1 cellular context compared by ENCODE assay signal in the genomic region with DNA sequence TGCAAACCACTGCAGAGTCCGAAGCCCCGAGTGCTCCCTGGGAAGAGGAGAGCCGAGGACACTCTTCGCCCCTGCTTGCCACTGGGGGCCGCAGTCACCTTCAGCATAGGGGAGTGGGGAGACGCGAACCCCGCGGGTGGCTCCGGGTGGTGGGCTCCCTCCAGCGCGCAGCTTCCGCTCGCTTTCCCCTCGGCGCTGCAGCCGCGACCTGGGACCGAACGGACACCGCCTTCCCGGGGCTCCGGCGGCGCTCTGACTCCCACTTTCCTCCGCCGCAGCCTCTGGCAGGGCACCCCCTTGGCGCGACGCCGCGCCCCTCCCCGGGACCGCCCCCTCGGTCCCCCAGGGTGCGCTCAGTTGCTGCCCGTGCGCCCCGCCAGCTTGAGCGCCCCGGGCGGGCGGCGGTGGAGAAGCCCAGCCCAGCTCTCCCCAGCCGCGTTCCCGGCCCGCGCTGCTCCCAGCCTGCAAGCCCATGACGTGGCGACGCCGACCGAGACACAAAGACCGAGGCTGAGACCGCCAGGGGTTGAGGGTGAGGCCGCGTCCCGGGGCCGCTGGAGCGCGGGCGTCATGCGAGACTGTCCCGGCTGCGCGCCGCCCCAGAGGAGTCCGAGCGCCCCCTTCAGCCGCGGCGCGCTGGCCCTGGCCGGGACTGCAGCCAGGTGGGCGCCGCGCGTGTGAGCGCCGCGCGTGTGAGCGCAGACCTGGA.
TF ChIP-seq lines count a peak whose summit lies in the region.

A gene with protein sequence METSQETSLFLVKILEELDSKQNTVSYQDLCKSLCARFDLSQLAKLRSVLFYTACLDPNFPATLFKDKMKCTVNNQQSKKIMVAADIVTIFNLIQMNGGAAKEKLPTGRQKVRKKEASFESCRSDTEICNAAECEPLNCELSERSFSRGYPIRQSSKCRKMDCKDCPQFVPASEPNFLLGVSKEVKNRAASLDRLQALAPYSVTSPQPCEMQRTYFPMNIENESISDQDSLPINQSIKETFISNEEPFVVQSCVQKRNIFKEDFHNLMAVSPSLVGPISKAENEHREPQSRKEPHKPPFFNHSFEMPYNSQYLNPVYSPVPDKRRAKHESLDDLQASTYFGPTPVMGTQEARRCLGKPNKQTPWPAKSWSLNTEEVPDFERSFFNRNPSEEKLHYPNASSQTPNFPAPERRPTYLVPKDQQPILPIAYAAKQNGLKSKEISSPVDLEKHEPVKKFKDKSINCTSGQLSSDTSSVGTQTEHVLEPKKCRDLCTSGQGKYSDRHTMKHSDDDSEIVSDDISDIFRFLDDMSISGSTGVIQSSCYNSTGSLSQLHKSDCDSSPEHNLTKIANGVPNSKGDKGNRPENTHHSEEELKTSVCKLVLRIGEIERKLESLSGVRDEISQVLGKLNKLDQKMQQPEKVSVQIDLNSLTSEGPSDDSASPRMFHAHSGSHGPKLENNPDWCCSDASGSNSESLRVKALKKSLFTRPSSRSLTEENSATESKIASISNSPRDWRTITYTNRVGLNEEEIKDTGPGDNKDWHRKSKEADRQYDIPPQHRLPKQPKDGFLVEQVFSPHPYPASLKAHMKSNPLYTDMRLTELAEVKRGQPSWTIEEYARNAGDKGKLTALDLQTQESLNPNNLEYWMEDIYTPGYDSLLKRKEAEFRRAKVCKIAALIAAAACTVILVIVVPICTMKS (plus strand): TSS at position 701 of the 709 bp plus-strand sequence. CDS start 23,812 bp downstream, outside the sequence.

TF ChIP-seq in HEK293, 187 proteins besides CTCF, POLR2A, EP300 and RAD21 (continued from another document):
- TF ChIP-seq ZNF776 (tag by site-specific recombination; IDR thresholded peaks at IDR 0.05; ENCODE audit: borderline replicate concordance) (no peak), ZNF660 (tag by site-specific recombination; IDR thresholded peaks at IDR 0.05) (peak; percentile 69; the same call in 1 of the 2 replicates), ZBTB20 (tag by site-specific recombination; IDR thresholded peaks at IDR 0.05) (peak; percentile 27; the same call in 1 of the 2 replicates), ZIC2 (tag by site-specific recombination; IDR thresholded peaks at IDR 0.05) (peak; percentile 87), ZNF777 (tag by site-specific recombination; IDR thresholded peaks at IDR 0.05; ENCODE audit: borderline replicate concordance) (peak; percentile 52; the same call in 1 of the 2 replicates), ZNF707 (tag by site-specific recombination; IDR thresholded peaks at IDR 0.05) (no peak), SP3 (tag by site-specific recombination; IDR thresholded peaks at IDR 0.05) (peak; percentile 24; the same call in 1 of the 2 replicates), KLF1 (tag by site-specific recombination; IDR thresholded peaks at IDR 0.05) (peak; percentile 21; the same call in 1 of the 2 replicates), ZBTB17 (tag by site-specific recombination; IDR thresholded peaks at IDR 0.05) (no peak), ZNF677 (tag by site-specific recombination; IDR thresholded peaks at IDR 0.05) (no peak), ZNF350 (tag by site-specific recombination; IDR thresholded peaks at IDR 0.05) (no peak), GLIS2 (tag by site-specific recombination; IDR thresholded peaks at IDR 0.05) (peak; percentile 89)
- TF ChIP-seq, protein P1, sequence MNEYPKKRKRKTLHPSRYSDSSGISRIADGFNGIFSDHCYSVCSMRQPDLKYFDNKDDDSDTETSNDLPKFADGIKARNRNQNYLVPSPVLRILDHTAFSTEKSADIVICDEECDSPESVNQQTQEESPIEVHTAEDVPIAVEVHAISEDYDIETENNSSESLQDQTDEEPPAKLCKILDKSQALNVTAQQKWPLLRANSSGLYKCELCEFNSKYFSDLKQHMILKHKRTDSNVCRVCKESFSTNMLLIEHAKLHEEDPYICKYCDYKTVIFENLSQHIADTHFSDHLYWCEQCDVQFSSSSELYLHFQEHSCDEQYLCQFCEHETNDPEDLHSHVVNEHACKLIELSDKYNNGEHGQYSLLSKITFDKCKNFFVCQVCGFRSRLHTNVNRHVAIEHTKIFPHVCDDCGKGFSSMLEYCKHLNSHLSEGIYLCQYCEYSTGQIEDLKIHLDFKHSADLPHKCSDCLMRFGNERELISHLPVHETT (tag by site-specific recombination; IDR thresholded peaks at IDR 0.05): no peak
- TF ChIP-seq, protein P2, sequence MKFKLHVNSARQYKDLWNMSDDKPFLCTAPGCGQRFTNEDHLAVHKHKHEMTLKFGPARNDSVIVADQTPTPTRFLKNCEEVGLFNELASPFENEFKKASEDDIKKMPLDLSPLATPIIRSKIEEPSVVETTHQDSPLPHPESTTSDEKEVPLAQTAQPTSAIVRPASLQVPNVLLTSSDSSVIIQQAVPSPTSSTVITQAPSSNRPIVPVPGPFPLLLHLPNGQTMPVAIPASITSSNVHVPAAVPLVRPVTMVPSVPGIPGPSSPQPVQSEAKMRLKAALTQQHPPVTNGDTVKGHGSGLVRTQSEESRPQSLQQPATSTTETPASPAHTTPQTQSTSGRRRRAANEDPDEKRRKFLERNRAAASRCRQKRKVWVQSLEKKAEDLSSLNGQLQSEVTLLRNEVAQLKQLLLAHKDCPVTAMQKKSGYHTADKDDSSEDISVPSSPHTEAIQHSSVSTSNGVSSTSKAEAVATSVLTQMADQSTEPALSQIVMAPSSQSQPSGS (tag by site-specific recombination; IDR thresholded peaks at IDR 0.05; ENCODE audit: low read depth): no peak
- TF ChIP-seq, protein P3, sequence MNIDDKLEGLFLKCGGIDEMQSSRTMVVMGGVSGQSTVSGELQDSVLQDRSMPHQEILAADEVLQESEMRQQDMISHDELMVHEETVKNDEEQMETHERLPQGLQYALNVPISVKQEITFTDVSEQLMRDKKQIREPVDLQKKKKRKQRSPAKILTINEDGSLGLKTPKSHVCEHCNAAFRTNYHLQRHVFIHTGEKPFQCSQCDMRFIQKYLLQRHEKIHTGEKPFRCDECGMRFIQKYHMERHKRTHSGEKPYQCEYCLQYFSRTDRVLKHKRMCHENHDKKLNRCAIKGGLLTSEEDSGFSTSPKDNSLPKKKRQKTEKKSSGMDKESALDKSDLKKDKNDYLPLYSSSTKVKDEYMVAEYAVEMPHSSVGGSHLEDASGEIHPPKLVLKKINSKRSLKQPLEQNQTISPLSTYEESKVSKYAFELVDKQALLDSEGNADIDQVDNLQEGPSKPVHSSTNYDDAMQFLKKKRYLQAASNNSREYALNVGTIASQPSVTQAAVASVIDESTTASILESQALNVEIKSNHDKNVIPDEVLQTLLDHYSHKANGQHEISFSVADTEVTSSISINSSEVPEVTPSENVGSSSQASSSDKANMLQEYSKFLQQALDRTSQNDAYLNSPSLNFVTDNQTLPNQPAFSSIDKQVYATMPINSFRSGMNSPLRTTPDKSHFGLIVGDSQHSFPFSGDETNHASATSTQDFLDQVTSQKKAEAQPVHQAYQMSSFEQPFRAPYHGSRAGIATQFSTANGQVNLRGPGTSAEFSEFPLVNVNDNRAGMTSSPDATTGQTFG (tag by site-specific recombination; IDR thresholded peaks at IDR 0.05; ENCODE audit: borderline replicate concordance): no peak
